ENCODE assay signal across 8 cellular contexts in genomic region chr10:73997479-73997805, GRCh38.
DNase-seq lines count a peak whose midpoint lies in the region; ATAC-seq and TF ChIP-seq lines count a peak whose summit lies in the region.

No MANE protein-coding gene starts in this region.

- H3K4me1 Mint-ChIP-seq in activated T-cell treated with anti-CD3 and anti-CD28 coated beads, Interleukin-2, amount 50 U/mL, for 24 hours (ENCODE audit: low read depth) = peaks cover 46% of the 10 kb centered on the region
- peaks cover 48% of the 10 kb centered on the region for H3K4me1 Mint-ChIP-seq in activated naive CD8-positive, alpha-beta T cell treated with anti-CD3 and anti-CD28 coated beads, Interleukin-2, amount 50 U/mL, for 24 hours
- peaks cover 42% of the 10 kb centered on the region for H3K4me1 Mint-ChIP-seq in stimulated activated naive CD8-positive, alpha-beta T cell treated with anti-CD3 and anti-CD28 coated beads, Interleukin-15, Interleukin-2, amounts not matched to agents 100 ng/mL and 50 ng/mL, for 24 hours (ENCODE audit: low read depth)

- peak; percentile 66 for ATAC-seq in HG02763 (IDR thresholded peaks at IDR 0.05; ENCODE audit: unreplicated experiment)
- peak; percentile 64 for ATAC-seq in activated naive CD8-positive, alpha-beta T cell treated with anti-CD3 and anti-CD28 coated beads, Interleukin-2, amount 50 U/mL, for 24 hours

- H3K27ac ChIP-seq in iPS-20b (ENCODE audit: low read length) = peak overlapping the region; percentile 83

- H3K9me3 ChIP-seq in iPS-20b (ENCODE audit: insufficient read depth, low read depth, low read length) = no peaks in the 10 kb centered on the region

- no peaks in the 10 kb centered on the region for H3K27me3 Mint-ChIP-seq in activated T-cell treated with anti-CD3 and anti-CD28 coated beads, Interleukin-2, amount 50 U/mL, for 24 hours
- H3K27me3 Mint-ChIP-seq in activated naive CD8-positive, alpha-beta T cell treated with anti-CD3 and anti-CD28 coated beads, Interleukin-2, amount 50 U/mL, for 24 hours = no peaks in the 10 kb centered on the region
- H3K27me3 Mint-ChIP-seq in stimulated activated naive CD8-positive, alpha-beta T cell treated with anti-CD3 and anti-CD28 coated beads, Interleukin-15, Interleukin-2, amounts not matched to agents 100 ng/mL and 50 ng/mL, for 24 hours = no peaks in the 10 kb centered on the region

- peaks cover 29% of the 10 kb centered on the region for H3K36me3 ChIP-seq in iPS-20b (ENCODE audit: insufficient read depth, low read depth, low read length)

- H3K4me3 Mint-ChIP-seq in activated T-cell treated with anti-CD3 and anti-CD28 coated beads, Interleukin-2, amount 50 U/mL, for 24 hours = peak overlapping the region; percentile 88
- peak overlapping the region; percentile 90 for H3K4me3 Mint-ChIP-seq in activated naive CD8-positive, alpha-beta T cell treated with anti-CD3 and anti-CD28 coated beads, Interleukin-2, amount 50 U/mL, for 24 hours
- peak overlapping the region; percentile 90 for H3K4me3 Mint-ChIP-seq in stimulated activated naive CD8-positive, alpha-beta T cell treated with anti-CD3 and anti-CD28 coated beads, Interleukin-15, Interleukin-2, amounts not matched to agents 100 ng/mL and 50 ng/mL, for 24 hours

- DNase-seq in activated T-cell treated with anti-CD3 and anti-CD28 coated beads, Interleukin-2, amount 50 U/mL, for 24 hours = no peak
- DNase-seq in activated T-cell treated with anti-CD3 and anti-CD28 coated beads, Interleukin-2, amount 50 U/mL, for 1 hour = no peak
- DNase-seq in NCI-H2196 treated with DMSO at 0.1 percent for 48 hours (lab: John Stamatoyannopoulos, UW; ENCODE audit: unreplicated experiment) (peak; percentile 88), GM10248 (ENCODE audit: extremely low spot score) (no peak)
- no peak for DNase-seq in activated naive CD8-positive, alpha-beta T cell treated with anti-CD3 and anti-CD28 coated beads, Interleukin-2, amount 50 U/mL, for 24 hours

- H3K4me1 ChIP-seq in iPS-20b (ENCODE audit: insufficient read depth, low read length) = peaks cover 9% of the 10 kb centered on the region; the same call in 1 of the 2 replicates

- no peak for TF ChIP-seq CTCF in GM10248 (IDR thresholded peaks at IDR 0.05; ENCODE audit: control extremely low read depth, extremely low read depth, low read depth, missing control alignments)

- no peaks in the 10 kb centered on the region for H3K9me3 Mint-ChIP-seq in activated T-cell treated with anti-CD3 and anti-CD28 coated beads, Interleukin-2, amount 50 U/mL, for 24 hours
- no peaks in the 10 kb centered on the region for H3K9me3 Mint-ChIP-seq in activated naive CD8-positive, alpha-beta T cell treated with anti-CD3 and anti-CD28 coated beads, Interleukin-2, amount 50 U/mL, for 24 hours
- H3K9me3 Mint-ChIP-seq in stimulated activated naive CD8-positive, alpha-beta T cell treated with anti-CD3 and anti-CD28 coated beads, Interleukin-15, Interleukin-2, amounts not matched to agents 100 ng/mL and 50 ng/mL, for 24 hours = no peaks in the 10 kb centered on the region

- peak overlapping the region; percentile 77; the same call in 1 of the 2 replicates for H3K9ac ChIP-seq in iPS-20b (ENCODE audit: low read depth, low read length)

- H3K36me3 Mint-ChIP-seq in activated T-cell treated with anti-CD3 and anti-CD28 coated beads, Interleukin-2, amount 50 U/mL, for 24 hours (ENCODE audit: low read depth) = peaks cover 16% of the 10 kb centered on the region
- peaks cover 2% of the 10 kb centered on the region for H3K36me3 Mint-ChIP-seq in activated naive CD8-positive, alpha-beta T cell treated with anti-CD3 and anti-CD28 coated beads, Interleukin-2, amount 50 U/mL, for 24 hours (ENCODE audit: low read depth)
- H3K36me3 Mint-ChIP-seq in stimulated activated naive CD8-positive, alpha-beta T cell treated with anti-CD3 and anti-CD28 coated beads, Interleukin-15, Interleukin-2, amounts not matched to agents 100 ng/mL and 50 ng/mL, for 24 hours (ENCODE audit: low read depth) = no peaks in the 10 kb centered on the region

- CTCF ChIA-PET in GM10248 (lab: Yijun Ruan, JAX) = interaction anchor here (1.1 kb wide), 1 partner anchor 9 kb away, joined by 3 read pairs; no protein-coding TSS in a partner anchor

- H3K4me3 ChIP-seq in iPS-20b (ENCODE audit: low read length) = peak overlapping the region; percentile 77

- H3K27me3 ChIP-seq in iPS-20b (ENCODE audit: insufficient read depth, low read length) = no peaks in the 10 kb centered on the region

- POLR2A ChIA-PET in GM10248 (lab: Yijun Ruan, JAX) = no interaction called here

- H3K27ac Mint-ChIP-seq in activated T-cell treated with anti-CD3 and anti-CD28 coated beads, Interleukin-2, amount 50 U/mL, for 24 hours = peak overlapping the region; percentile 95
- peak overlapping the region; percentile 83 for H3K27ac Mint-ChIP-seq in activated naive CD8-positive, alpha-beta T cell treated with anti-CD3 and anti-CD28 coated beads, Interleukin-2, amount 50 U/mL, for 24 hours
- H3K27ac Mint-ChIP-seq in stimulated activated naive CD8-positive, alpha-beta T cell treated with anti-CD3 and anti-CD28 coated beads, Interleukin-15, Interleukin-2, amounts not matched to agents 100 ng/mL and 50 ng/mL, for 24 hours = peak overlapping the region; percentile 88
